ENCODE assay signal across 1 cellular context in the genomic region with DNA sequence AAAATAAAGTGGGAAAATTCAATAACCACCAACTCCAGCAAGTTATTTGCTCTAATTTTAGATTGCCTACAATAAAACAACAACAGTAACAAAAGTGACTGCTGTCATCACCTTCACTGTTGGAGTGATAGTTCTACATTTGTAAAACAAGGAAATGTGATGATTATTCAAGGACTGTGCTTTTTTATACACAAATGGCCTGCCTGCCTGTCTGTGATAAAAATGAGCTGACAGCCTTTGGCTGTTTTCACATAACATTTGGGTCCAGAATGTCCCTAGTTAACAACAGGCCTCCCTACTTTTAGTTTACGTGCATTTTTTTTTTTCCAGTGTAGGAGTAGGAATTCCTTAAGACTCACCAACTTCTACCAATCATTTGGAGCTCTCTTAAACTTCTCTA.
TF ChIP-seq lines count a peak whose summit lies in the region.

No MANE protein-coding gene starts in this region.

TF ChIP-seq in WTC11, 78 proteins besides CTCF, POLR2A, EP300 and RAD21 (continued from another document):
- TF ChIP-seq, protein P1, sequence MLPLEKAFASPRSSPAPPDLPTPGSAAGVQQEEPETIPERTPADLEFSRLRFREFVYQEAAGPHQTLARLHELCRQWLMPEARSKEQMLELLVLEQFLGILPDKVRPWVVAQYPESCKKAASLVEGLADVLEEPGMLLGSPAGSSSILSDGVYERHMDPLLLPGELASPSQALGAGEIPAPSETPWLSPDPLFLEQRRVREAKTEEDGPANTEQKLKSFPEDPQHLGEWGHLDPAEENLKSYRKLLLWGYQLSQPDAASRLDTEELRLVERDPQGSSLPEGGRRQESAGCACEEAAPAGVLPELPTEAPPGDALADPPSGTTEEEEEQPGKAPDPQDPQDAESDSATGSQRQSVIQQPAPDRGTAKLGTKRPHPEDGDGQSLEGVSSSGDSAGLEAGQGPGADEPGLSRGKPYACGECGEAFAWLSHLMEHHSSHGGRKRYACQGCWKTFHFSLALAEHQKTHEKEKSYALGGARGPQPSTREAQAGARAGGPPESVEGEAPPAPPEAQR (CRISPR knock-in tag; IDR thresholded peaks at IDR 0.05): no peak
- TF ChIP-seq, protein P2, sequence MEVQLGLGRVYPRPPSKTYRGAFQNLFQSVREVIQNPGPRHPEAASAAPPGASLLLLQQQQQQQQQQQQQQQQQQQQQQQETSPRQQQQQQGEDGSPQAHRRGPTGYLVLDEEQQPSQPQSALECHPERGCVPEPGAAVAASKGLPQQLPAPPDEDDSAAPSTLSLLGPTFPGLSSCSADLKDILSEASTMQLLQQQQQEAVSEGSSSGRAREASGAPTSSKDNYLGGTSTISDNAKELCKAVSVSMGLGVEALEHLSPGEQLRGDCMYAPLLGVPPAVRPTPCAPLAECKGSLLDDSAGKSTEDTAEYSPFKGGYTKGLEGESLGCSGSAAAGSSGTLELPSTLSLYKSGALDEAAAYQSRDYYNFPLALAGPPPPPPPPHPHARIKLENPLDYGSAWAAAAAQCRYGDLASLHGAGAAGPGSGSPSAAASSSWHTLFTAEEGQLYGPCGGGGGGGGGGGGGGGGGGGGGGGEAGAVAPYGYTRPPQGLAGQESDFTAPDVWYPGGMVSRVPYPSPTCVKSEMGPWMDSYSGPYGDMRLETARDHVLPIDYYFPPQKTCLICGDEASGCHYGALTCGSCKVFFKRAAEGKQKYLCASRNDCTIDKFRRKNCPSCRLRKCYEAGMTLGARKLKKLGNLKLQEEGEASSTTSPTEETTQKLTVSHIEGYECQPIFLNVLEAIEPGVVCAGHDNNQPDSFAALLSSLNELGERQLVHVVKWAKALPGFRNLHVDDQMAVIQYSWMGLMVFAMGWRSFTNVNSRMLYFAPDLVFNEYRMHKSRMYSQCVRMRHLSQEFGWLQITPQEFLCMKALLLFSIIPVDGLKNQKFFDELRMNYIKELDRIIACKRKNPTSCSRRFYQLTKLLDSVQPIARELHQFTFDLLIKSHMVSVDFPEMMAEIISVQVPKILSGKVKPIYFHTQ (CRISPR knock-in tag; IDR thresholded peaks at IDR 0.05): no peak
- no peak for TF ChIP-seq SP1 (CRISPR knock-in tag; conservative IDR thresholded peaks at IDR 0.05)
- TF ChIP-seq, protein P3, sequence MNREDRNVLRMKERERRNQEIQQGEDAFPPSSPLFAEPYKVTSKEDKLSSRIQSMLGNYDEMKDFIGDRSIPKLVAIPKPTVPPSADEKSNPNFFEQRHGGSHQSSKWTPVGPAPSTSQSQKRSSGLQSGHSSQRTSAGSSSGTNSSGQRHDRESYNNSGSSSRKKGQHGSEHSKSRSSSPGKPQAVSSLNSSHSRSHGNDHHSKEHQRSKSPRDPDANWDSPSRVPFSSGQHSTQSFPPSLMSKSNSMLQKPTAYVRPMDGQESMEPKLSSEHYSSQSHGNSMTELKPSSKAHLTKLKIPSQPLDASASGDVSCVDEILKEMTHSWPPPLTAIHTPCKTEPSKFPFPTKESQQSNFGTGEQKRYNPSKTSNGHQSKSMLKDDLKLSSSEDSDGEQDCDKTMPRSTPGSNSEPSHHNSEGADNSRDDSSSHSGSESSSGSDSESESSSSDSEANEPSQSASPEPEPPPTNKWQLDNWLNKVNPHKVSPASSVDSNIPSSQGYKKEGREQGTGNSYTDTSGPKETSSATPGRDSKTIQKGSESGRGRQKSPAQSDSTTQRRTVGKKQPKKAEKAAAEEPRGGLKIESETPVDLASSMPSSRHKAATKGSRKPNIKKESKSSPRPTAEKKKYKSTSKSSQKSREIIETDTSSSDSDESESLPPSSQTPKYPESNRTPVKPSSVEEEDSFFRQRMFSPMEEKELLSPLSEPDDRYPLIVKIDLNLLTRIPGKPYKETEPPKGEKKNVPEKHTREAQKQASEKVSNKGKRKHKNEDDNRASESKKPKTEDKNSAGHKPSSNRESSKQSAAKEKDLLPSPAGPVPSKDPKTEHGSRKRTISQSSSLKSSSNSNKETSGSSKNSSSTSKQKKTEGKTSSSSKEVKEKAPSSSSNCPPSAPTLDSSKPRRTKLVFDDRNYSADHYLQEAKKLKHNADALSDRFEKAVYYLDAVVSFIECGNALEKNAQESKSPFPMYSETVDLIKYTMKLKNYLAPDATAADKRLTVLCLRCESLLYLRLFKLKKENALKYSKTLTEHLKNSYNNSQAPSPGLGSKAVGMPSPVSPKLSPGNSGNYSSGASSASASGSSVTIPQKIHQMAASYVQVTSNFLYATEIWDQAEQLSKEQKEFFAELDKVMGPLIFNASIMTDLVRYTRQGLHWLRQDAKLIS (CRISPR knock-in tag; IDR thresholded peaks at IDR 0.05; ENCODE audit: borderline replicate concordance): no peak
- TF ChIP-seq TCF7 (CRISPR knock-in tag; IDR thresholded peaks at IDR 0.05; ENCODE audit: low read depth): no peak
- TF ChIP-seq JAZF1 (CRISPR knock-in tag; IDR thresholded peaks at IDR 0.05): no peak
- TF ChIP-seq, protein P4, sequence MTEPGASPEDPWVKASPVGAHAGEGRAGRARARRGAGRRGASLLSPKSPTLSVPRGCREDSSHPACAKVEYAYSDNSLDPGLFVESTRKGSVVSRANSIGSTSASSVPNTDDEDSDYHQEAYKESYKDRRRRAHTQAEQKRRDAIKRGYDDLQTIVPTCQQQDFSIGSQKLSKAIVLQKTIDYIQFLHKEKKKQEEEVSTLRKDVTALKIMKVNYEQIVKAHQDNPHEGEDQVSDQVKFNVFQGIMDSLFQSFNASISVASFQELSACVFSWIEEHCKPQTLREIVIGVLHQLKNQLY (CRISPR knock-in tag; IDR thresholded peaks at IDR 0.05): no peak
- no peak for TF ChIP-seq HMGA2 (CRISPR knock-in tag; IDR thresholded peaks at IDR 0.05)
- TF ChIP-seq RORB (CRISPR knock-in tag; IDR thresholded peaks at IDR 0.05): no peak
- no peak for TF ChIP-seq CDX4 (CRISPR knock-in tag; IDR thresholded peaks at IDR 0.05; ENCODE audit: borderline replicate concordance)
